In genomic region chr6:145026267-145026679, GRCh38 we compare ENCODE assay signal across 22 cellular contexts.
"Had no signal": no experiment of that assay in that cellular context is flagged by ENCODE, and none has a peak within 500 bp of the region (broad histone marks: within the 10 kb centered on the region; RNA-seq: fewer than 3 reads in every experiment).

No MANE protein-coding gene starts in this region.

- H3K9me3 Mint-ChIP-seq: natural killer cell treated with Interleukin-12 subunit alpha and Interleukin-12 subunit beta and Interleukin-15 and Interleukin-18, amount 100 ng/mL, for 72 hours; neural progenitor cell; stimulated activated effector memory CD8-positive, alpha-beta T cell treated with anti-CD3 and anti-CD28 coated beads, Interleukin-12 subunit alpha, Interleukin-12 subunit beta, amount 100 ng/mL, for 72 hours; stimulated activated naive CD8-positive, alpha-beta T cell treated with anti-CD3 and anti-CD28 coated beads, Interleukin-15, Interleukin-2, amounts not matched to agents 100 ng/mL and 50 ng/mL, for 24 hours had no signal

- DNase-seq: cortex of kidney; dorsolateral prefrontal cortex; effector CD8-positive, alpha-beta T cell; foreskin melanocyte; head of caudate nucleus; kidney; left cardiac atrium; mammary epithelial cell; nucleus accumbens; ovary; right cardiac atrium; stimulated activated CD4-positive, alpha-beta T cell treated with anti-CD3 and anti-CD28 coated beads, Interleukin-4, amount 100 ng/mL, for 1 hour; stimulated activated CD8-positive, alpha-beta memory T cell treated with anti-CD3 and anti-CD28 coated beads, Interleukin-4, amount 100 ng/mL, for 48 hours; tibial artery; upper lobe of left lung; uterus had no signal

- H3K4me1 ChIP-seq: tibial artery, upper lobe of left lung, uterus had no signal

- H3K4me3 ChIP-seq: dorsolateral prefrontal cortex, hepatocyte, neural progenitor cell, ovary, tibial artery, upper lobe of left lung, uterus had no signal

- H3K27ac ChIP-seq: dorsolateral prefrontal cortex, hepatocyte, neural progenitor cell, ovary, tibial artery, upper lobe of left lung, uterus had no signal

- H3K9me3 ChIP-seq: ovary, tibial artery, upper lobe of left lung, uterus had no signal

- H3K4me2 ChIP-seq: hepatocyte, neural progenitor cell had no signal

- H3K27me3 Mint-ChIP-seq: progenitor cell of endocrine pancreas had no signal

- H3K36me3 Mint-ChIP-seq: natural killer cell treated with Interleukin-12 subunit alpha and Interleukin-12 subunit beta and Interleukin-15 and Interleukin-18, amount 100 ng/mL, for 72 hours; neural progenitor cell; stimulated activated effector memory CD8-positive, alpha-beta T cell treated with anti-CD3 and anti-CD28 coated beads, Interleukin-12 subunit alpha, Interleukin-12 subunit beta, amount 100 ng/mL, for 72 hours had no signal

- H3K4me1 Mint-ChIP-seq: stimulated activated effector memory CD8-positive, alpha-beta T cell treated with anti-CD3 and anti-CD28 coated beads, Interleukin-12 subunit alpha, Interleukin-12 subunit beta, amount 100 ng/mL, for 72 hours had no signal

- H3K36me3 ChIP-seq: neural progenitor cell, ovary, tibial artery, upper lobe of left lung, uterus had no signal

- ATAC-seq: left cardiac atrium; natural killer cell treated with Interleukin-12 subunit alpha and Interleukin-12 subunit beta and Interleukin-15 and Interleukin-18, amount 100 ng/mL, for 72 hours; right cardiac atrium; stimulated activated effector memory CD8-positive, alpha-beta T cell treated with anti-CD3 and anti-CD28 coated beads, Interleukin-12 subunit alpha, Interleukin-12 subunit beta, amount 100 ng/mL, for 72 hours had no signal

- H3K4me3 Mint-ChIP-seq: natural killer cell treated with Interleukin-12 subunit alpha and Interleukin-12 subunit beta and Interleukin-15 and Interleukin-18, amount 100 ng/mL, for 72 hours; neural progenitor cell; stimulated activated effector memory CD8-positive, alpha-beta T cell treated with anti-CD3 and anti-CD28 coated beads, Interleukin-12 subunit alpha, Interleukin-12 subunit beta, amount 100 ng/mL, for 72 hours; stimulated activated naive CD8-positive, alpha-beta T cell treated with anti-CD3 and anti-CD28 coated beads, Interleukin-15, Interleukin-2, amounts not matched to agents 100 ng/mL and 50 ng/mL, for 24 hours had no signal

- H3K27me3 ChIP-seq: hepatocyte, neural progenitor cell, tibial artery, upper lobe of left lung, uterus had no signal

- H3K27ac Mint-ChIP-seq: natural killer cell treated with Interleukin-12 subunit alpha and Interleukin-12 subunit beta and Interleukin-15 and Interleukin-18, amount 100 ng/mL, for 72 hours; neural progenitor cell; progenitor cell of endocrine pancreas; stimulated activated effector memory CD8-positive, alpha-beta T cell treated with anti-CD3 and anti-CD28 coated beads, Interleukin-12 subunit alpha, Interleukin-12 subunit beta, amount 100 ng/mL, for 72 hours; stimulated activated naive CD8-positive, alpha-beta T cell treated with anti-CD3 and anti-CD28 coated beads, Interleukin-15, Interleukin-2, amounts not matched to agents 100 ng/mL and 50 ng/mL, for 24 hours had no signal
